ENCODE assay signal across 36 cellular contexts in genomic region chr4:13567125-13567524, GRCh38. TPM values are rescaled to one million over a fixed set of nuclear protein-coding genes. Genes with fewer than 3 reads are reported as not detected.
"Had no signal": no experiment of that assay in that cellular context is flagged by ENCODE, and none has a peak within 500 bp of the region (broad histone marks: within the 10 kb centered on the region; RNA-seq: fewer than 3 reads in every experiment).

No MANE protein-coding gene starts in this region.

- H3K4me3 ChIP-seq: left lung, lower lobe of right lung, neural progenitor cell, right atrium auricular region, right lobe of liver, skin epidermis, suprapubic skin, thoracic aorta, tibial artery, uterus had no signal

- H3K4me1 ChIP-seq: left lung, lower lobe of right lung, neural progenitor cell, parathyroid adenoma, right atrium auricular region, right lobe of liver, suprapubic skin, tibial artery, uterus had no signal

- H3K79me2 ChIP-seq: parathyroid adenoma had no signal

- H3K9ac ChIP-seq: neural progenitor cell, parathyroid adenoma had no signal

- H3K36me3 ChIP-seq: neural progenitor cell, uterus had no signal

- H3K4me1 Mint-ChIP-seq: immature natural killer cell, nephron progenitor cell had no signal

- H3K9me3 Mint-ChIP-seq: immature natural killer cell; natural killer cell; nephron progenitor cell; neural progenitor cell; stimulated activated naive CD8-positive, alpha-beta T cell treated with anti-CD3 and anti-CD28 coated beads, Interleukin-15, Interleukin-2, amounts not matched to agents 100 ng/mL and 50 ng/mL, for 24 hours had no signal

- H3K27me3 Mint-ChIP-seq: naive B cell; progenitor cell of endocrine pancreas; stimulated activated naive CD8-positive, alpha-beta T cell treated with anti-CD3 and anti-CD28 coated beads, Interleukin-15, Interleukin-2, amounts not matched to agents 100 ng/mL and 50 ng/mL, for 24 hours had no signal

- H3K4me3 Mint-ChIP-seq: immature natural killer cell; naive B cell; natural killer cell; nephron progenitor cell; neural progenitor cell; stimulated activated naive CD8-positive, alpha-beta T cell treated with anti-CD3 and anti-CD28 coated beads, Interleukin-15, Interleukin-2, amounts not matched to agents 100 ng/mL and 50 ng/mL, for 24 hours had no signal

- H3K4me2 ChIP-seq: neural progenitor cell had no signal

- H3K9me3 ChIP-seq: left lung, lower lobe of right lung, neutrophil, right atrium auricular region, right lobe of liver, suprapubic skin, thoracic aorta, tibial artery, uterus had no signal

- H3K27ac ChIP-seq: left lung, lower lobe of right lung, neural progenitor cell, neutrophil, parathyroid adenoma, right atrium auricular region, right lobe of liver, skin epidermis, suprapubic skin, thoracic aorta, tibial artery, uterus had no signal

- DNase-seq: hypothalamus; immature natural killer cell; kidney; left colon; left lung; lower lobe of right lung; mammary epithelial cell; mesenchymal stem cell; naive B cell; natural killer cell; nephron progenitor cell; occipital lobe; right lobe of liver; stimulated activated CD4-positive, alpha-beta T cell treated with anti-CD3 and anti-CD28 coated beads, Interleukin-12 subunit alpha, Interleukin-12 subunit beta, amount 100 ng/mL, for 4 hours; stimulated activated CD4-positive, alpha-beta T cell treated with anti-CD3 and anti-CD28 coated beads, Interleukin-15, amount 100 ng/mL, for 24 hours; stimulated activated CD4-positive, alpha-beta T cell treated with anti-CD3 and anti-CD28 coated beads, Interleukin-2, amount 100 ng/mL, for 24 hours; stimulated activated CD4-positive, alpha-beta T cell treated with anti-CD3 and anti-CD28 coated beads, Interleukin-4, amount 100 ng/mL, for 1 hour; stimulated activated naive CD4-positive, alpha-beta T cell; tibial artery; trophoblast cell; uterus had no signal

- H3K27me3 ChIP-seq: left lung, neural progenitor cell, right atrium auricular region, right lobe of liver, suprapubic skin, tibial artery, uterus had no signal

- ATAC-seq: left colon, left lung, lower lobe of right lung, natural killer cell had no signal

- FAIRE-seq: islet of Langerhans, kidney had no signal

- H3K27ac Mint-ChIP-seq: natural killer cell; nephron progenitor cell; neural progenitor cell; progenitor cell of endocrine pancreas; stimulated activated naive CD8-positive, alpha-beta T cell treated with anti-CD3 and anti-CD28 coated beads, Interleukin-15, Interleukin-2, amounts not matched to agents 100 ng/mL and 50 ng/mL, for 24 hours had no signal

- H2AFZ ChIP-seq: neural progenitor cell, parathyroid adenoma had no signal

RNA-seq across cellular contexts. Expression of gene NKX3-2, which starts 22.8 kb away (rescaled TPM):
- total RNA-seq: kidney, left lung, liver, lower lobe of right lung, mononuclear cell, natural killer cell, occipital lobe, pulmonary artery endothelial cell, renal cortical epithelial cell, right atrium auricular region, right lobe of liver, ureter had no signal
- polyA plus RNA-seq: immature natural killer cell, liver had no signal
